Comparison of ENCODE assay signal across 9 cellular contexts in genomic region chr4:107034982-107035710, GRCh38. TPM values are rescaled to one million over a fixed set of nuclear protein-coding genes. Genes with fewer than 3 reads are reported as not detected.
DNase-seq lines count a peak whose midpoint lies in the region; ATAC-seq, FAIRE-seq and TF ChIP-seq lines count a peak whose summit lies in the region.
"Had no signal": no experiment of that assay in that cellular context is flagged by ENCODE, and none has a peak within 500 bp of the region (broad histone marks: within the 10 kb centered on the region; RNA-seq: fewer than 3 reads in every experiment).

No MANE protein-coding gene starts in this region.

- peak overlapping the region; percentile 94 for H3K4me2 ChIP-seq in SK-N-SH

- H2AFZ ChIP-seq in SK-N-SH (ENCODE audit: low read depth), result peak overlapping the region; percentile 93

- CTCF ChIA-PET in SK-N-SH (lab: Yijun Ruan, JAX), result interaction anchor here (0.7 to 10.1 kb wide), 18 partner anchors 9 to 700 kb away, joined by 3 to 109 read pairs (median 6); no protein-coding TSS in a partner anchor

- no peak for FAIRE-seq in H54 (lab: Jason Lieb, UNC)
- FAIRE-seq: bronchial epithelial cell had no signal

- H3K27me3 ChIP-seq in SK-N-SH (ENCODE audit: insufficient read depth) (no peaks in the 10 kb centered on the region), ovary (no peaks in the 10 kb centered on the region)

- peak overlapping the region; percentile 47; the same call in 1 of the 2 replicates for H3K9ac ChIP-seq in SK-N-SH

- no peaks in the 10 kb centered on the region for H4K20me1 ChIP-seq in SK-N-SH (ENCODE audit: insufficient read depth)

- peaks cover 11% of the 10 kb centered on the region for H3F3A ChIP-seq in SK-N-SH (replicated peaks; ENCODE audit: insufficient read depth)

- H3K27ac ChIP-seq in SK-N-SH (ENCODE audit: low read depth in 2 of 2, low read length in 1 of 2) (peak overlapping the region in 1 of 2 experiments; percentile 81; a peak in 2 of 4 replicates), ovary (no peak overlapping the region)

- no peaks in the 10 kb centered on the region for H3K79me2 ChIP-seq in SK-N-SH (ENCODE audit: insufficient read depth)

- no peak for TF ChIP-seq RAD21 in SK-N-SH (IDR thresholded peaks at IDR 0.05; ENCODE audit: low read length)

- intact Hi-C loops in ovary (cut with DNase I), result no loop called here

- H3K9me2 ChIP-seq in SK-N-SH, result no peaks in the 10 kb centered on the region

- POLR2A ChIA-PET in SK-N-SH (lab: Yijun Ruan, JAX), result no interaction called here

- H3K4me3 ChIP-seq in SK-N-SH (ENCODE audit: low read depth in 2 of 2, low read length in 1 of 2) (peak overlapping the region; percentile 69 to 83), fibroblast of the aortic adventitia (ENCODE audit: low read depth, low read length) (peak overlapping the region; percentile 63), ovary (peak overlapping the region; percentile 31)

- TF ChIP-seq CTCF in SK-N-SH (IDR thresholded peaks at IDR 0.05), result no peak
- no peak for TF ChIP-seq CTCF in fibroblast of the aortic adventitia (IDR thresholded peaks at IDR 0.05; ENCODE audit: insufficient read depth, low read length)
- TF ChIP-seq CTCF in ovary (IDR thresholded peaks at IDR 0.05), result no peak

- no peaks in the 10 kb centered on the region for H3K9me3 ChIP-seq in SK-N-SH
- no peaks in the 10 kb centered on the region for H3K9me3 ChIP-seq in ovary

- H3K4me1 ChIP-seq in SK-N-SH (ENCODE audit: control insufficient read depth in 1 of 2, insufficient read depth in 2 of 2, low read depth in 1 of 2, low read length in 1 of 2) (peaks cover 0 to 15% of the 10 kb centered on the region in 2 experiments; a peak in 2 of 4 replicates), ovary (ENCODE audit: insufficient read depth) (peaks cover 2% of the 10 kb centered on the region)

- peak; percentile 14 for DNase-seq in Daoy (ENCODE audit: low read depth)
- peak; percentile 53 for DNase-seq in SK-N-SH
- DNase-seq in fibroblast of the aortic adventitia (ENCODE audit: low read depth), result peak; percentile 12
- DNase-seq in ovary, result peak in 4 of 5 donors; percentile 7 to 28 (median 22)
- no peak for DNase-seq in activated effector memory CD4-positive, alpha-beta T cell treated with Interleukin-2 at 50 U/mL for 16 hours
- DNase-seq in activated gamma-delta T cell treated with Interleukin-2 at 50 U/mL for 16 hours, result no peak
- no peak for DNase-seq in H54 (ENCODE audit: insufficient read length, low spot score)

- TF ChIP-seq POLR2A in ovary (IDR thresholded peaks at IDR 0.05) (no peak), H54 (IDR thresholded peaks at IDR 0.05; ENCODE audit: low read depth, low read length) (no peak)

- no peak for TF ChIP-seq EP300 in SK-N-SH (IDR thresholded peaks at IDR 0.05; ENCODE audit: borderline replicate concordance in 1 of 2, low read depth in 1 of 2, low read length in 1 of 2)
- no peak for TF ChIP-seq EP300 in ovary (IDR thresholded peaks at IDR 0.05)

- H3K36me3 ChIP-seq in SK-N-SH (replicated peaks in 1 of 2; ENCODE audit: control insufficient read depth in 1 of 2, insufficient read depth in 2 of 2, low read length in 1 of 2), result peaks cover 0 to 3% of the 10 kb centered on the region in 2 experiments
- no peaks in the 10 kb centered on the region for H3K36me3 ChIP-seq in ovary

- no peak for ATAC-seq in GM19395 (IDR thresholded peaks at IDR 0.05; ENCODE audit: unreplicated experiment)

- WGBS in SK-N-SH (ENCODE audit: low lambda C conversion rate), result 2% methylated on average over 13 of the region's 35 CpGs
- WGBS in ovary, 3 donors, result 2 to 5% (median 4%) methylated on average over 35 of the region's 35 CpGs

TF ChIP-seq in SK-N-SH, 30 proteins besides CTCF, POLR2A, EP300 and RAD21 (continues in another document):
- TF ChIP-seq TEAD4 (IDR thresholded peaks at IDR 0.05; ENCODE audit: borderline replicate concordance, insufficient read depth) (no peak), PBX3 (IDR thresholded peaks at IDR 0.05) (no peak), FOSL2 (IDR thresholded peaks at IDR 0.05; ENCODE audit: borderline replicate concordance, low read depth) (no peak), RCOR1 (IDR thresholded peaks at IDR 0.05; ENCODE audit: low read length) (no peak), REST (IDR thresholded peaks at IDR 0.05; ENCODE audit: low read depth, low read length) (peak; percentile 74), NFIC (IDR thresholded peaks at IDR 0.05; ENCODE audit: borderline replicate concordance) (peak; percentile 16; the same call in 1 of the 2 replicates), MEF2A (IDR thresholded peaks at IDR 0.05; ENCODE audit: borderline replicate concordance, low read depth) (no peak), TCF12 (IDR thresholded peaks at IDR 0.05) (no peak), NRF1 (IDR thresholded peaks at IDR 0.05; ENCODE audit: low read depth, low read length) (no peak), RXRA (IDR thresholded peaks at IDR 0.05; ENCODE audit: borderline replicate concordance, low read depth) (no peak), CHD2 (IDR thresholded peaks at IDR 0.05; ENCODE audit: low read length, partially characterized antibody) (no peak), USF1 (IDR thresholded peaks at IDR 0.05; ENCODE audit: borderline replicate concordance, low read depth) (no peak), YY1 (IDR thresholded peaks at IDR 0.05; ENCODE audit: low read depth) (no peak), JUND (IDR thresholded peaks at IDR 0.05) (no peak), ELF1 (IDR thresholded peaks at IDR 0.05) (no peak), IRF3 (IDR thresholded peaks at IDR 0.05; ENCODE audit: low read depth, low read length) (no peak), SIN3A (IDR thresholded peaks at IDR 0.05; ENCODE audit: borderline replicate concordance, low read depth, low read length) (no peak), SMC3 (IDR thresholded peaks at IDR 0.05; ENCODE audit: low read depth, low read length) (peak; percentile 7; the same call in 1 of the 2 replicates), MXI1 (IDR thresholded peaks at IDR 0.05; ENCODE audit: low read depth, low read length) (no peak), FOXM1 (IDR thresholded peaks at IDR 0.05; ENCODE audit: low read depth) (no peak)

RNA-seq across cellular contexts. Expression of gene DKK2, which starts 1.0 kb away (rescaled TPM):
- 2.7 and 5.5 TPM in 2 replicates for total RNA-seq in Daoy (2014; rRNA removed; shearing (Covaris generic))
- polyA plus RNA-seq in SK-N-SH (2012; rRNA removed) (53.1 and 55.7 TPM in 2 replicates), ovary (1 to 10 TPM in 1 of 2 donors, under 1 TPM in 1; 0.62 to 1.6 TPM)
- polyA plus RNA-seq in SK-N-SH (2012; cell fraction: cytosol; rRNA removed), result 51.2 and 54.9 TPM in 2 replicates
- polyA plus RNA-seq in SK-N-SH (2012; cell fraction: nucleus; rRNA removed), result 38.2 and 47.2 TPM in 2 replicates
- total RNA-seq in fibroblast of the aortic adventitia (ENCODE audit: low replicate concordance) (0.27 and 0.82 TPM in 2 replicates), ovary (1 to 10 TPM in 3 of 7 donors, under 1 TPM in 4; 0.30 to 3.8 (median 0.60) TPM)
- total RNA-seq: bronchial epithelial cell had no signal

Comparison
In these comparisons a context has a peak if more than half of its experiments do, and no peak if none do; other contexts are left out.
1. DNase-seq: peak in Daoy (single experiment), SK-N-SH (single experiment), fibroblast of the aortic adventitia (single experiment) and ovary (4 of 5); none in activated effector memory CD4-positive, alpha-beta T cell treated with Interleukin-2 at 50 U/mL for 16 hours (single experiment), activated gamma-delta T cell treated with Interleukin-2 at 50 U/mL for 16 hours (single experiment) and H54 (single experiment).
2. Peak in every context shown above with its lines, with median percentiles within 50 percentile points of each other: H3K4me3 ChIP-seq.